7 cellular contexts compared by ENCODE assay signal in the genomic region with DNA sequence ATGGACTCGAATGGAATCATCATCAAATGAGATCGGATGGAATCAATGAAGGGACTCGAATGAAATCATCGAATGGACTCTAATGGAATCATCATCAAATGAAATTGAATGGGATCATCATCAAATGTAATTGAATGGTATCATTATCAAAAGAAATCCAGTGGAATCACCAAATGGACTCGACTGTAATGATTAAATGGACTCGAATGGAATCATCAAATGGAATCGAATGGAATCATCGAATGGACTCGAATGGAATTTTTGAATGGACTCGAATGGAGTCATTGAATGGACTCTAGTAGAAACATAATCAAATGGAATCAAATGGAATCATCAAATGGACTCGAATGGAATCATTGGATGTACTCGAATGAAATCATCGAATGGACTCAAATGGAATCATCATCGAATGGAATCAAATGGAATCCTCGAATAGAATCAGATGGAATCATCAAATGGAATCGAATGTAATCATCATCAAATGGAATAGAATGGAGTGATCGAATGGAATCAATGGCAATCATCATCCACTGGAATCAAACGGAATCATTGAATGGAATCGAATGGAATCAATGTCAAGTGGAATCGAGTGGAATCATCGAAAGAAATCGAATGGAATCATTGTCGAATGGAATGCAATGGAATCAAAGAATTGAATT.
DNase-seq lines count a peak whose midpoint lies in the region; ATAC-seq, FAIRE-seq and TF ChIP-seq lines count a peak whose summit lies in the region.
"Not testable (repeated sequence)": the region's sequence is repeated elsewhere in the genome, so short reads cannot be mapped to it uniquely, and the experiment has no call there.

No MANE protein-coding gene starts in this region.

- not testable (repeated sequence) for H3F3A ChIP-seq in GM23338 (replicated peaks; ENCODE audit: low read depth)

- H3K9me3 Mint-ChIP-seq in GM23338, result peaks cover 31% of the 10 kb centered on the region
- H3K9me3 Mint-ChIP-seq in T-helper 2 cell treated with Interferon-gamma antibody and Interleukin-4, amounts not matched to agents 5 μg/mL and 100 μg/mL, for 36 hours, result peaks cover 21% of the 10 kb centered on the region

- H3K4me1 ChIP-seq in GM23338 (ENCODE audit: insufficient read depth); body of pancreas; right cardiac atrium (ENCODE audit: control insufficient read depth, insufficient read depth, low read length); pancreas: not testable (repeated sequence)

- TF ChIP-seq CTCF in GM23338 (conservative IDR thresholded peaks at IDR 0.05; ENCODE audit: low read depth in 2 of 2); body of pancreas (IDR thresholded peaks at IDR 0.05); pancreas (IDR thresholded peaks at IDR 0.05): not testable (repeated sequence)

- peaks cover 0 to 16% (median 0%) of the 10 kb centered on the region in 3 donors for H3K9me3 ChIP-seq in body of pancreas
- not testable (repeated sequence) for H3K9me3 ChIP-seq in right cardiac atrium (ENCODE audit: control insufficient read depth, low read length)
- peaks cover 0 to 14% (median 0%) of the 10 kb centered on the region in 4 donors for H3K9me3 ChIP-seq in pancreas

- not testable (repeated sequence) for H3K4me1 Mint-ChIP-seq in GM23338; T-helper 2 cell treated with Interferon-gamma antibody and Interleukin-4, amounts not matched to agents 5 μg/mL and 100 μg/mL, for 36 hours (ENCODE audit: low read depth)

- H4K20me1 ChIP-seq in GM23338 (replicated peaks; ENCODE audit: insufficient read depth), result not testable (repeated sequence)

- H3K4me2 ChIP-seq in GM23338, result not testable (repeated sequence)

- H3K9me2 ChIP-seq in GM23338 (ENCODE audit: insufficient read depth), result not testable (repeated sequence)

- intact Hi-C loops in body of pancreas (cut with DNase I); right cardiac atrium (cut with DNase I); pancreas (cut with DNase I): not testable (repeated sequence)

- H3K27ac Mint-ChIP-seq in GM23338; T-helper 2 cell treated with Interferon-gamma antibody and Interleukin-4, amounts not matched to agents 5 μg/mL and 100 μg/mL, for 36 hours: not testable (repeated sequence)

- H3K36me3 ChIP-seq in GM23338 (ENCODE audit: insufficient read depth); body of pancreas (replicated peaks in 1 of 2; ENCODE audit: insufficient read depth in 1 of 2, low read depth in 2 of 2); pancreas: not testable (repeated sequence)

- not testable (repeated sequence) for H2AFZ ChIP-seq in GM23338

- ATAC-seq in GM18868 (IDR thresholded peaks at IDR 0.05; ENCODE audit: unreplicated experiment) (peak; percentile 4), HG03196 (IDR thresholded peaks at IDR 0.05; ENCODE audit: unreplicated experiment) (peak; percentile 8), body of pancreas (peak; percentile 8), right cardiac atrium (peak; percentile 17 to 18), pancreas (peak; percentile 6 to 11 (median 6))
- ATAC-seq in GM23338, result not testable (repeated sequence)

- not testable (repeated sequence) for H3K79me2 ChIP-seq in GM23338 (replicated peaks; ENCODE audit: insufficient read depth)

- not testable (repeated sequence) for H3K4me3 Mint-ChIP-seq in GM23338; T-helper 2 cell treated with Interferon-gamma antibody and Interleukin-4, amounts not matched to agents 5 μg/mL and 100 μg/mL, for 36 hours

- not testable (repeated sequence) for DNase-seq in GM23338 (ENCODE audit: low spot score); right cardiac atrium
- DNase-seq in T-helper 2 cell treated with Interferon-gamma antibody and Interleukin-4, amounts not matched to agents 5 μg/mL and 100 μg/mL, for 36 hours (ENCODE audit: low spot score), result peak; percentile 74
- DNase-seq in body of pancreas, result peak in 1 of 4 donors; percentile 40
- DNase-seq in pancreas, result peak in 2 of 6 donors; percentile 49 to 77

- H3K27ac ChIP-seq in GM23338 (ENCODE audit: low read depth); right cardiac atrium (ENCODE audit: low read length): not testable (repeated sequence)
- peak overlapping the region in 1 of 4 donors; percentile 0 for H3K27ac ChIP-seq in body of pancreas
- peak overlapping the region in 1 of 4 donors; percentile 0 for H3K27ac ChIP-seq in pancreas

- not testable (repeated sequence) for FAIRE-seq in pancreas (lab: Jason Lieb, UNC)

- H3K36me3 Mint-ChIP-seq in GM23338 (ENCODE audit: low read depth), result peaks cover 25% of the 10 kb centered on the region
- H3K36me3 Mint-ChIP-seq in T-helper 2 cell treated with Interferon-gamma antibody and Interleukin-4, amounts not matched to agents 5 μg/mL and 100 μg/mL, for 36 hours (ENCODE audit: low read depth), result not testable (repeated sequence)

- not testable (repeated sequence) for H3K27me3 ChIP-seq in GM23338 (ENCODE audit: insufficient read depth); body of pancreas; right cardiac atrium (ENCODE audit: control insufficient read depth, insufficient read depth); pancreas

- WGBS in body of pancreas, 2 donors, result 50 to 58% methylated on average over 23 of the region's 23 CpGs
- WGBS in right cardiac atrium, result 65% methylated on average over 23 of the region's 23 CpGs
- WGBS in pancreas, 2 donors, result 52 to 59% methylated on average over 23 of the region's 23 CpGs

- H3K4me3 ChIP-seq in GM23338, result peak overlapping the region; percentile 0; the same call in 1 of the 2 replicates
- H3K4me3 ChIP-seq in body of pancreas, result peak overlapping the region; percentile 0
- H3K4me3 ChIP-seq in right cardiac atrium (ENCODE audit: low read length); pancreas: not testable (repeated sequence)

- H3K27me3 Mint-ChIP-seq in GM23338 (ENCODE audit: insufficient read depth, low read depth, poor library complexity), result peaks cover 11% of the 10 kb centered on the region
- H3K27me3 Mint-ChIP-seq in T-helper 2 cell treated with Interferon-gamma antibody and Interleukin-4, amounts not matched to agents 5 μg/mL and 100 μg/mL, for 36 hours (ENCODE audit: low read depth), result not testable (repeated sequence)

- not testable (repeated sequence) for TF ChIP-seq POLR2A in body of pancreas (IDR thresholded peaks at IDR 0.05)
